1 cellular context compared by ENCODE assay signal in the genomic region with DNA sequence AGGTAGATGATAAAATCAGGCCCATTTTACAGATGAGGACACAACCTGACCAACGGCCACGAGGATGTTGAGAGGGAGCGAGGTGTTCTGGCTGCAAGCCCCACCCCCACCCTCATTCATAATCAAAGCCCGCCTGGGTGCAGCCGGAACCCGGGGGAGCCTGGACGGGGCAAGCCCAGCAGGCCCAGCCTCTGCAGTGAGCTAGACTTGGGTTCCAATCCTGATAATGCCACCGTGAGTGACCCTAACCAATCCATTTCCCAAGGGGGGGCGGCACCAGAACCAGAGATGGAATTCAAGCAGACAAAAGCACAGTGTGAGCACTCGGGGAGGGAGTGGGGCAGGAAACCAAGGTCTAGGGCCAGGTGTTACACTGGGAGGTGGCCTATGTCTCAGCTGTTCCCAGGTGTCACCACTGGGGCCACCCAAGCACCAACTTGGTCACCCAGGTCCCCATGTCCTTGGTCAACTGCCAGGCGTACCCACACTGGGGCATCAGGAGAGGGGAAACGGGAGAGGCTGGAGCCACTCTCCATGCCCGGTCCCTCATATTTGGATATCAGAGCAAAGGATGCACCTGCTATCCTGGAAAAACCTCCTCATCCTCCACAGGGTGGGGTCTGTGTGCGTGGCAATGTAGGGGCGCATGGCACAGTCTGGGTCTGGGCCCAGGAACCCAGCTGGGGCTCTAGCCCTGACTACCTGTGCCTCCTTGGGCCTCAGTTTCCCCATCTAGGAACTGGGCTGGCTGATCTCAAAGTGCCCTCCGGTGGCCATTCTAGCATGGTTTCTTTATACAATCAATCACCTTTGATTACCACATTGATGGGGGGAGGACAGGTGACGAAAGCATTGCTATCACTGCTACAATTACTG.
TF ChIP-seq lines count a peak whose summit lies in the region.

No MANE protein-coding gene starts in this region.

TF ChIP-seq in HCT116, 20 proteins besides CTCF, POLR2A, EP300 and RAD21 (continued from another document):
- TF ChIP-seq, protein P1, sequence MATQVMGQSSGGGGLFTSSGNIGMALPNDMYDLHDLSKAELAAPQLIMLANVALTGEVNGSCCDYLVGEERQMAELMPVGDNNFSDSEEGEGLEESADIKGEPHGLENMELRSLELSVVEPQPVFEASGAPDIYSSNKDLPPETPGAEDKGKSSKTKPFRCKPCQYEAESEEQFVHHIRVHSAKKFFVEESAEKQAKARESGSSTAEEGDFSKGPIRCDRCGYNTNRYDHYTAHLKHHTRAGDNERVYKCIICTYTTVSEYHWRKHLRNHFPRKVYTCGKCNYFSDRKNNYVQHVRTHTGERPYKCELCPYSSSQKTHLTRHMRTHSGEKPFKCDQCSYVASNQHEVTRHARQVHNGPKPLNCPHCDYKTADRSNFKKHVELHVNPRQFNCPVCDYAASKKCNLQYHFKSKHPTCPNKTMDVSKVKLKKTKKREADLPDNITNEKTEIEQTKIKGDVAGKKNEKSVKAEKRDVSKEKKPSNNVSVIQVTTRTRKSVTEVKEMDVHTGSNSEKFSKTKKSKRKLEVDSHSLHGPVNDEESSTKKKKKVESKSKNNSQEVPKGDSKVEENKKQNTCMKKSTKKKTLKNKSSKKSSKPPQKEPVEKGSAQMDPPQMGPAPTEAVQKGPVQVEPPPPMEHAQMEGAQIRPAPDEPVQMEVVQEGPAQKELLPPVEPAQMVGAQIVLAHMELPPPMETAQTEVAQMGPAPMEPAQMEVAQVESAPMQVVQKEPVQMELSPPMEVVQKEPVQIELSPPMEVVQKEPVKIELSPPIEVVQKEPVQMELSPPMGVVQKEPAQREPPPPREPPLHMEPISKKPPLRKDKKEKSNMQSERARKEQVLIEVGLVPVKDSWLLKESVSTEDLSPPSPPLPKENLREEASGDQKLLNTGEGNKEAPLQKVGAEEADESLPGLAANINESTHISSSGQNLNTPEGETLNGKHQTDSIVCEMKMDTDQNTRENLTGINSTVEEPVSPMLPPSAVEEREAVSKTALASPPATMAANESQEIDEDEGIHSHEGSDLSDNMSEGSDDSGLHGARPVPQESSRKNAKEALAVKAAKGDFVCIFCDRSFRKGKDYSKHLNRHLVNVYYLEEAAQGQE (IDR thresholded peaks at IDR 0.05; ENCODE audit: low read depth): no peak
- TF ChIP-seq POLR2AphosphoS5 (IDR thresholded peaks at IDR 0.05; ENCODE audit: low read depth, low read length): no peak
- TF ChIP-seq EGR1 (IDR thresholded peaks at IDR 0.05; ENCODE audit: low read depth): no peak
- no peak for TF ChIP-seq YY1 (IDR thresholded peaks at IDR 0.05; ENCODE audit: extremely low read depth, insufficient replicate concordance, low read depth, low read length)
- no peak for TF ChIP-seq CEBPB (IDR thresholded peaks at IDR 0.05; ENCODE audit: low read depth)
- TF ChIP-seq, protein P2, sequence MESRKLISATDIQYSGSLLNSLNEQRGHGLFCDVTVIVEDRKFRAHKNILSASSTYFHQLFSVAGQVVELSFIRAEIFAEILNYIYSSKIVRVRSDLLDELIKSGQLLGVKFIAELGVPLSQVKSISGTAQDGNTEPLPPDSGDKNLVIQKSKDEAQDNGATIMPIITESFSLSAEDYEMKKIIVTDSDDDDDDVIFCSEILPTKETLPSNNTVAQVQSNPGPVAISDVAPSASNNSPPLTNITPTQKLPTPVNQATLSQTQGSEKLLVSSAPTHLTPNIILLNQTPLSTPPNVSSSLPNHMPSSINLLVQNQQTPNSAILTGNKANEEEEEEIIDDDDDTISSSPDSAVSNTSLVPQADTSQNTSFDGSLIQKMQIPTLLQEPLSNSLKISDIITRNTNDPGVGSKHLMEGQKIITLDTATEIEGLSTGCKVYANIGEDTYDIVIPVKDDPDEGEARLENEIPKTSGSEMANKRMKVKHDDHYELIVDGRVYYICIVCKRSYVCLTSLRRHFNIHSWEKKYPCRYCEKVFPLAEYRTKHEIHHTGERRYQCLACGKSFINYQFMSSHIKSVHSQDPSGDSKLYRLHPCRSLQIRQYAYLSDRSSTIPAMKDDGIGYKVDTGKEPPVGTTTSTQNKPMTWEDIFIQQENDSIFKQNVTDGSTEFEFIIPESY (IDR thresholded peaks at IDR 0.05; ENCODE audit: extremely low read depth, insufficient replicate concordance, low read length): no peak
- TF ChIP-seq SRF (IDR thresholded peaks at IDR 0.05; ENCODE audit: low read depth): no peak
- TF ChIP-seq TCF7L2 (IDR thresholded peaks at IDR 0.05; ENCODE audit: borderline replicate concordance, extremely low read depth, insufficient read depth, insufficient read length): no peak
- no peak for TF ChIP-seq ELF1 (IDR thresholded peaks at IDR 0.05; ENCODE audit: borderline replicate concordance, low read depth)
- no peak for TF ChIP-seq EZH2 (IDR thresholded peaks at IDR 0.05)
